1 cellular context compared by ENCODE assay signal in genomic region chr6:116255246-116255800, GRCh38.
TF ChIP-seq lines count a peak whose summit lies in the region.

No MANE protein-coding gene starts in this region.

TF ChIP-seq in GM23338, 12 proteins besides CTCF, POLR2A, EP300 and RAD21:
- no peak for TF ChIP-seq ZNF462 (CRISPR knock-in tag; IDR thresholded peaks at IDR 0.05)
